ENCODE assay signal across 11 cellular contexts in genomic region chr9:112050544-112051475, GRCh38.
A peak's percentile ranks its signal among the peaks of the same experiment; 100 is the strongest.
DNase-seq lines count a peak whose midpoint lies in the region; ATAC-seq and TF ChIP-seq lines count a peak whose summit lies in the region.
"Had no signal": no experiment of that assay in that cellular context is flagged by ENCODE, and none has a peak within 500 bp of the region (broad histone marks: within the 10 kb centered on the region; RNA-seq: fewer than 3 reads in every experiment).

No MANE protein-coding gene starts in this region.

- DNase-seq in EH (ENCODE audit: low read depth) (peak; percentile 99), activated B cell treated with CpG ODN at 0.5 μM for 24 hours (no peak), heart right ventricle (peak in 1 of 2 donors; percentile 61), prostate gland (ENCODE audit: low spot score) (peak; percentile 14)
- no peak for DNase-seq in stimulated activated CD4-positive, alpha-beta T cell treated with anti-CD3 and anti-CD28 coated beads, Interleukin-4, amount 100 ng/mL, for 24 hours
- DNase-seq in CD8-positive, alpha-beta memory T cell = no peak
- DNase-seq: DMS53; stimulated activated naive B cell treated with anti-CD40 and anti-IgM and Interleukin-4, amounts not matched to agents 10 μg/mL and 1 μg/mL and 100 μg/mL, for 72 hours had no signal

- ATAC-seq in activated B cell treated with CpG ODN at 0.5 μM for 24 hours (ENCODE audit: low read depth) = no peak
- peak; percentile 53 to 71 (median 68) for ATAC-seq in heart right ventricle
- no peak for ATAC-seq in GM18873 (IDR thresholded peaks at IDR 0.05; ENCODE audit: low FRiP score, unreplicated experiment)
- ATAC-seq in HG03097 (IDR thresholded peaks at IDR 0.05; ENCODE audit: low FRiP score, unreplicated experiment) = no peak

- H3K36me3 Mint-ChIP-seq in activated B cell treated with CpG ODN at 0.5 μM for 24 hours (ENCODE audit: low read depth) = peaks cover 8% of the 10 kb centered on the region
- peaks cover 12 to 49% (median 28%) of the 10 kb centered on the region in 3 donors for H3K36me3 Mint-ChIP-seq in CD8-positive, alpha-beta memory T cell

- peak overlapping the region; percentile 46 for H3K27ac Mint-ChIP-seq in activated B cell treated with CpG ODN at 0.5 μM for 24 hours
- H3K27ac Mint-ChIP-seq in CD8-positive, alpha-beta memory T cell = no peak overlapping the region

- no peaks in the 10 kb centered on the region for H3K27me3 ChIP-seq in heart right ventricle
- no peaks in the 10 kb centered on the region for H3K27me3 ChIP-seq in prostate gland (replicated peaks; ENCODE audit: insufficient read depth)
- H3K27me3 ChIP-seq in CD8-positive, alpha-beta memory T cell (ENCODE audit: insufficient read depth, low read length, poor library complexity, severe bottlenecking) = no peaks in the 10 kb centered on the region

- intact Hi-C loops in activated B cell treated with CpG ODN at 0.5 μM for 24 hours (cut with micrococcal nuclease) (no loop called here), heart right ventricle (cut with DNase I) (no loop called here), prostate gland (cut with DNase I) (no loop called here)

- no peak for TF ChIP-seq CTCF in activated B cell treated with CpG ODN at 0.5 μM for 24 hours (IDR thresholded peaks at IDR 0.05)
- TF ChIP-seq CTCF in heart right ventricle (IDR thresholded peaks at IDR 0.05) = no peak
- no peak for TF ChIP-seq CTCF in prostate gland (IDR thresholded peaks at IDR 0.05)

- POLR2A ChIA-PET in activated B cell treated with CpG ODN at 0.5 μM for 24 hours (lab: Charles Lee) = interaction anchor here (0.6 to 1.3 kb wide), 3 partner anchors 21 to 67 kb away, joined by 3 to 4 read pairs (median 3); no protein-coding TSS in a partner anchor
- POLR2A ChIA-PET in CD8-positive, alpha-beta memory T cell (lab: Charles Lee) = no interaction called here

- H3K4me1 ChIP-seq in heart right ventricle (peaks cover 3 to 47% (median 23%) of the 10 kb centered on the region in 9 donors), prostate gland (replicated peaks) (no peaks in the 10 kb centered on the region)
- H3K4me1 ChIP-seq in CD8-positive, alpha-beta memory T cell (ENCODE audit: insufficient read depth, low read length) = no peaks in the 10 kb centered on the region

- H3K9me3 Mint-ChIP-seq in activated B cell treated with CpG ODN at 0.5 μM for 24 hours = peaks cover 7% of the 10 kb centered on the region
- peaks cover 0 to 16% (median 8%) of the 10 kb centered on the region in 5 donors for H3K9me3 Mint-ChIP-seq in CD8-positive, alpha-beta memory T cell

- no peak overlapping the region for H3K4me3 Mint-ChIP-seq in activated B cell treated with CpG ODN at 0.5 μM for 24 hours
- H3K4me3 Mint-ChIP-seq in CD8-positive, alpha-beta memory T cell = no peak overlapping the region
- H3K4me3 Mint-ChIP-seq: neural crest cell; stimulated activated naive B cell treated with anti-CD40 and anti-IgM and Interleukin-4, amounts not matched to agents 10 μg/mL and 1 μg/mL and 100 μg/mL, for 72 hours had no signal

- WGBS in heart right ventricle, 2 donors = 50 to 58% methylated on average over 7 of the region's 7 CpGs
- 36% methylated on average over 7 of the region's 7 CpGs for WGBS in prostate gland

- CTCF ChIA-PET in activated B cell treated with CpG ODN at 0.5 μM for 24 hours (lab: Charles Lee) = interaction anchor here (1.6 kb wide), 1 partner anchor 11 kb away, joined by 3 read pairs; no protein-coding TSS in a partner anchor
- CTCF ChIA-PET in CD8-positive, alpha-beta memory T cell (lab: Charles Lee) = no interaction called here

- H3K9me3 ChIP-seq in heart right ventricle (peaks cover 0 to 7% (median 0%) of the 10 kb centered on the region in 11 donors), prostate gland (no peaks in the 10 kb centered on the region)
- H3K9me3 ChIP-seq in CD8-positive, alpha-beta memory T cell (ENCODE audit: low read length) = peaks cover 8% of the 10 kb centered on the region

- peaks cover 47% of the 10 kb centered on the region for H3K4me1 Mint-ChIP-seq in activated B cell treated with CpG ODN at 0.5 μM for 24 hours
- peaks cover 7 to 13% (median 10%) of the 10 kb centered on the region in 3 donors for H3K4me1 Mint-ChIP-seq in CD8-positive, alpha-beta memory T cell
- H3K4me1 Mint-ChIP-seq: neural crest cell had no signal

- peaks cover 0 to 5% (median 0%) of the 10 kb centered on the region in 9 donors for H3K36me3 ChIP-seq in heart right ventricle
- H3K36me3 ChIP-seq in prostate gland = no peaks in the 10 kb centered on the region
- H3K36me3 ChIP-seq in CD8-positive, alpha-beta memory T cell (ENCODE audit: insufficient read depth, low read length) = no peaks in the 10 kb centered on the region

- no peaks in the 10 kb centered on the region for H3K27me3 Mint-ChIP-seq in activated B cell treated with CpG ODN at 0.5 μM for 24 hours
- no peaks in the 10 kb centered on the region for H3K27me3 Mint-ChIP-seq in CD8-positive, alpha-beta memory T cell
- H3K27me3 Mint-ChIP-seq: stimulated activated naive B cell treated with anti-CD40 and anti-IgM and Interleukin-4, amounts not matched to agents 10 μg/mL and 1 μg/mL and 100 μg/mL, for 72 hours had no signal

- H3K4me3 ChIP-seq in heart right ventricle (no peak overlapping the region), prostate gland (no peak overlapping the region)
- no peak overlapping the region for H3K4me3 ChIP-seq in CD8-positive, alpha-beta memory T cell (ENCODE audit: low read length)

- peak overlapping the region in 8 of 10 donors; percentile 34 to 81 (median 50) for H3K27ac ChIP-seq in heart right ventricle
- H3K27ac ChIP-seq in prostate gland = no peak overlapping the region
- no peak overlapping the region for H3K27ac ChIP-seq in CD8-positive, alpha-beta memory T cell (ENCODE audit: low read depth, low read length)

- no peak for TF ChIP-seq POLR2A in prostate gland (IDR thresholded peaks at IDR 0.05)

Comparison
In these comparisons a context has a peak if more than half of its experiments do, and no peak if none do; other contexts are left out.
1. DNase-seq: peak in EH (single experiment) and prostate gland (single experiment); none in activated B cell treated with CpG ODN at 0.5 μM for 24 hours (single experiment), stimulated activated CD4-positive, alpha-beta T cell treated with anti-CD3 and anti-CD28 coated beads, Interleukin-4, amount 100 ng/mL, for 24 hours (single experiment) and CD8-positive, alpha-beta memory T cell (0 of 5).
2. ATAC-seq: peak in heart right ventricle (8 of 8); none in activated B cell treated with CpG ODN at 0.5 μM for 24 hours (single experiment), GM18873 (single experiment) and HG03097 (single experiment).
3. H3K27ac ChIP-seq: peak in heart right ventricle (8 of 10); none in prostate gland (0 of 2) and CD8-positive, alpha-beta memory T cell (single experiment).